In the genomic region with DNA sequence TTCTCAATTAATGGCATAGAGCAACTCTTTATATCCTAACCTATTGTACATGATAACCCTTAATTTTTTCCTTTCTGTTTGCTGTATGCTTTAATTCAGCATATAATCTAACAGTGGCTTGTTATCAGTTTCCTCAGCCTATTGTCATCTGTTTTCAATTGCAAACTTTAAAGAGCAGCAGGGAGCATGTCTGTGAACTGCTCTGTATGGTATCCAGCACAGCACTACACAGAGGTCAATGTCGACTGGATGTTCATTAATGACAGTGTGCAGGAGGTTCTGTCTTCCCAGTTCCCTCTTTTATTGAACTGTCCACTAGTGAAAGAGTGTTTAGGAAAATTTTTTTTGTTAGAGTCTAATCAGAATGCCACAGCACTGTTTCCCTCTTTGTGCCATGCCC, we compare ENCODE assay signal across 35 cellular contexts.
"Had no signal": no experiment of that assay in that cellular context is flagged by ENCODE, and none has a peak within 500 bp of the region (broad histone marks: within the 10 kb centered on the region; RNA-seq: fewer than 3 reads in every experiment).

No MANE protein-coding gene starts in this region.

- H3K4me3 ChIP-seq: adrenal gland, body of pancreas, breast epithelium, cardiac muscle cell had no signal

- H3K9me3 ChIP-seq: adrenal gland, body of pancreas, breast epithelium had no signal

- H3K27ac ChIP-seq: adrenal gland, body of pancreas, brain microvascular endothelial cell, breast epithelium, cardiac muscle cell, VCaP had no signal

- H3K36me3 ChIP-seq: adrenal gland, brain microvascular endothelial cell, breast epithelium, cardiac muscle cell had no signal

- ATAC-seq: activated CD8-positive, alpha-beta T cell treated with anti-CD3 and anti-CD28 coated beads for 36 hours; activated naive CD4-positive, alpha-beta T cell treated with anti-CD3 and anti-CD28 coated beads, Interleukin-2, amount 50 U/mL, for 72 hours; activated T-cell treated with anti-CD3 and anti-CD28 coated beads, Interleukin-2, amount 50 U/mL, for 4 hours; activated T-cell treated with anti-CD3 and anti-CD28 coated beads, Interleukin-2, amount 50 U/mL, for 72 hours; activated T-helper 17 cell treated with anti-CD3 and anti-CD28 coated beads, Interleukin-2, amount 50 U/mL, for 72 hours; body of pancreas; T-helper 17 cell had no signal

- H3K27me3 ChIP-seq: adrenal gland, body of pancreas, brain microvascular endothelial cell, breast epithelium, cardiac muscle cell had no signal

- H3K4me1 ChIP-seq: adrenal gland, body of pancreas, breast epithelium had no signal

- DNase-seq: activated B cell treated with CpG ODN at 0.5 μM for 24 hours; activated CD4-positive, alpha-beta memory T cell treated with anti-CD3 and anti-CD28 coated beads for 36 hours; activated CD4-positive, alpha-beta T cell treated with anti-CD3 and anti-CD28 coated beads for 4 hours; activated CD4-positive, alpha-beta T cell treated with anti-CD3 and anti-CD28 coated beads, Interleukin-2, amount 10 ng/mL, durations not matched to agents 24 days and 14 days; activated CD4-positive, alpha-beta T cell treated with anti-CD3 and anti-CD28 coated beads, Interleukin-2, amount 50 U/mL, for 1 hour; activated CD4-positive, alpha-beta T cell treated with anti-CD3 and anti-CD28 coated beads, Interleukin-2, amount 50 U/mL, for 4 hours; activated CD4-positive, CD25-positive, alpha-beta regulatory T cell treated with anti-CD3 and anti-CD28 coated beads, Interleukin-2, amount 50 U/mL, for 72 hours; activated CD8-positive, alpha-beta memory T cell treated with anti-CD3 and anti-CD28 coated beads, Interleukin-2, amount 50 U/mL, for 4 hours; activated CD8-positive, alpha-beta T cell treated with anti-CD3 and anti-CD28 coated beads for 36 hours; activated effector memory CD4-positive, alpha-beta T cell treated with anti-CD3 and anti-CD28 coated beads, Interleukin-2, amount 50 U/mL, for 16 hours; activated gamma-delta T cell treated with Interleukin-2 at 50 U/mL for 16 hours; activated naive CD4-positive, alpha-beta T cell; activated naive CD4-positive, alpha-beta T cell treated with anti-CD3 and anti-CD28 coated beads for 36 hours; activated naive CD4-positive, alpha-beta T cell treated with anti-CD3 and anti-CD28 coated beads, Interleukin-2, amount 50 U/mL, for 16 hours; activated naive CD8-positive, alpha-beta T cell treated with anti-CD3 and anti-CD28 coated beads for 36 hours; activated T-cell treated with anti-CD3 and anti-CD28 coated beads for 4 hours; activated T-cell treated with anti-CD3 and anti-CD28 coated beads, Interleukin-2, amount 50 U/mL, for 1 hour; activated T-cell treated with anti-CD3 and anti-CD28 coated beads, Interleukin-2, amount 50 U/mL, for 4 hours; activated T-cell treated with anti-CD3 and anti-CD28 coated beads, Interleukin-2, amount 50 U/mL, for 72 hours; adrenal gland; amniotic stem cell; aorta; body of pancreas; brain microvascular endothelial cell; caudate nucleus; cerebellar nuclear complex; T-helper 17 cell; T-helper 9 cell had no signal

- FAIRE-seq: astrocyte, TTC549 had no signal
